ENCODE assay signal across 8 cellular contexts in genomic region chr1:36285450-36286101, GRCh38. TPM values are rescaled to one million over a fixed set of nuclear protein-coding genes. Genes with fewer than 3 reads are reported as not detected.
DNase-seq lines count a peak whose midpoint lies in the region; ATAC-seq and TF ChIP-seq lines count a peak whose summit lies in the region.

No MANE protein-coding gene starts in this region.

- peak overlapping the region; percentile 56 for H3K4me2 ChIP-seq in Karpas-422 (ENCODE audit: low read depth, low read length, poor library complexity, severe bottlenecking)
- H3K4me2 ChIP-seq in OCI-LY7 (ENCODE audit: low read length) = no peak overlapping the region
- no peak overlapping the region for H3K4me2 ChIP-seq in fibroblast of lung (ENCODE audit: extremely low read depth, insufficient read depth, low read length)
- no peak overlapping the region for H3K4me2 ChIP-seq in neural cell (ENCODE audit: low read length)

- no peak overlapping the region for H2AFZ ChIP-seq in Karpas-422 (ENCODE audit: low read length)
- H2AFZ ChIP-seq in OCI-LY7 (ENCODE audit: low read length) = no peak overlapping the region
- no peak overlapping the region for H2AFZ ChIP-seq in fibroblast of lung (ENCODE audit: low read length)
- H2AFZ ChIP-seq in neural cell (ENCODE audit: low read depth, low read length) = no peak overlapping the region

- POLR2A ChIA-PET in OCI-LY7 (lab: Charles Lee) = interaction anchor here (0.6 to 1.0 kb wide), 5 partner anchors 81 to 141 kb away, joined by 3 to 4 read pairs (median 3); no protein-coding TSS in a partner anchor

- H3K4me3 ChIP-seq in Karpas-422 (ENCODE audit: low read length) = no peak overlapping the region
- no peak overlapping the region for H3K4me3 ChIP-seq in OCI-LY7 (ENCODE audit: low read depth, low read length, poor library complexity, severe bottlenecking)
- no peak overlapping the region for H3K4me3 ChIP-seq in fibroblast of lung (replicated peaks in 1 of 4; ENCODE audit: control extremely low read depth in 1 of 4, insufficient read depth in 1 of 4, low read depth in 3 of 4, low read length in 4 of 4)
- H3K4me3 ChIP-seq in neural cell (ENCODE audit: low read length) = no peak overlapping the region

- H3K4me1 ChIP-seq in Karpas-422 (ENCODE audit: low read length) (peaks cover 37% of the 10 kb centered on the region), OCI-LY7 (ENCODE audit: insufficient read depth, low read length, poor library complexity, severe bottlenecking) (peaks cover 4% of the 10 kb centered on the region), fibroblast of lung (ENCODE audit: control insufficient read depth, extremely low read depth, insufficient read depth, low read length) (peaks cover 3% of the 10 kb centered on the region)

- no peak for TF ChIP-seq EP300 in neural cell (conservative IDR thresholded peaks at IDR 0.05; ENCODE audit: poor library complexity, severe bottlenecking)

- H3K27me3 ChIP-seq in Karpas-422 (ENCODE audit: low read length) = no peaks in the 10 kb centered on the region
- no peaks in the 10 kb centered on the region for H3K27me3 ChIP-seq in fibroblast of lung (ENCODE audit: control insufficient read depth, insufficient read depth, low read length)
- no peaks in the 10 kb centered on the region for H3K27me3 ChIP-seq in neural cell (ENCODE audit: insufficient read depth, low read depth, low read length)

- H3K27ac ChIP-seq in Karpas-422 (ENCODE audit: low read length) = peak overlapping the region; percentile 89
- H3K27ac ChIP-seq in OCI-LY7 (ENCODE audit: low read depth, low read length, poor library complexity, severe bottlenecking) = no peak overlapping the region
- H3K27ac ChIP-seq in fibroblast of lung (ENCODE audit: insufficient read depth, low read length) = no peak overlapping the region
- no peak overlapping the region for H3K27ac ChIP-seq in neural cell (ENCODE audit: low read length)

- H3K36me3 ChIP-seq in Karpas-422 (ENCODE audit: insufficient read depth, low read length) = peaks cover 39% of the 10 kb centered on the region
- H3K36me3 ChIP-seq in OCI-LY7 (ENCODE audit: insufficient read depth, low read length) = peaks cover 87% of the 10 kb centered on the region
- peaks cover 24% of the 10 kb centered on the region for H3K36me3 ChIP-seq in fibroblast of lung (ENCODE audit: control insufficient read depth, insufficient read depth, low read length)
- peaks cover 6% of the 10 kb centered on the region for H3K36me3 ChIP-seq in neural cell (ENCODE audit: insufficient read depth, low read length)

- no peaks in the 10 kb centered on the region for H3F3A ChIP-seq in neural cell (ENCODE audit: insufficient read depth, low read length, poor library complexity, severe bottlenecking)

- H3K9ac ChIP-seq in Karpas-422 (ENCODE audit: low read length) (no peak overlapping the region), fibroblast of lung (ENCODE audit: insufficient read depth, low read length) (no peak overlapping the region), neural cell (ENCODE audit: low read length) (no peak overlapping the region)

- no peaks in the 10 kb centered on the region for H3K27me3 Mint-ChIP-seq in activated T-cell treated with anti-CD3 and anti-CD28 coated beads, Interleukin-2, amount 50 U/mL, for 4 hours (ENCODE audit: low read depth)
- no peaks in the 10 kb centered on the region for H3K27me3 Mint-ChIP-seq in type B pancreatic cell

- H3K9me2 ChIP-seq in Karpas-422 (replicated peaks; ENCODE audit: insufficient read depth, low read length) (no peaks in the 10 kb centered on the region), OCI-LY7 (ENCODE audit: insufficient read depth, low read length) (no peaks in the 10 kb centered on the region), neural cell (ENCODE audit: insufficient read depth, low read length) (no peaks in the 10 kb centered on the region)

- no peaks in the 10 kb centered on the region for H3K9me3 Mint-ChIP-seq in activated T-cell treated with anti-CD3 and anti-CD28 coated beads, Interleukin-2, amount 50 U/mL, for 4 hours
- H3K9me3 Mint-ChIP-seq in type B pancreatic cell = no peaks in the 10 kb centered on the region

- CTCF ChIA-PET in OCI-LY7 (lab: Charles Lee; ENCODE audit: unreplicated experiment) = interaction anchor here (0.5 to 0.9 kb wide), 4 partner anchors 10 to 136 kb away, joined by 5 to 6 read pairs (median 6); partner anchors contain the start of gene TRAPPC3

- H3K9me3 ChIP-seq in Karpas-422 (ENCODE audit: low read length) = no peaks in the 10 kb centered on the region
- H3K9me3 ChIP-seq in OCI-LY7 (ENCODE audit: low read length) = no peaks in the 10 kb centered on the region
- H3K9me3 ChIP-seq in fibroblast of lung (ENCODE audit: control insufficient read depth, insufficient read depth, low read depth, low read length) = no peaks in the 10 kb centered on the region
- H3K9me3 ChIP-seq in neural cell (ENCODE audit: low read length) = no peaks in the 10 kb centered on the region

- peaks cover 46% of the 10 kb centered on the region for H3K36me3 Mint-ChIP-seq in activated T-cell treated with anti-CD3 and anti-CD28 coated beads, Interleukin-2, amount 50 U/mL, for 4 hours (ENCODE audit: insufficient read depth)
- H3K36me3 Mint-ChIP-seq in type B pancreatic cell = peaks cover 28% of the 10 kb centered on the region

- H3K27ac Mint-ChIP-seq in type B pancreatic cell = peak overlapping the region; percentile 82

- H3K79me2 ChIP-seq in Karpas-422 (ENCODE audit: low read length) (peaks cover 45% of the 10 kb centered on the region), OCI-LY7 (ENCODE audit: insufficient read depth, low read depth, low read length) (peaks cover 9% of the 10 kb centered on the region; the same call in 1 of the 2 replicates), fibroblast of lung (ENCODE audit: control insufficient read depth, insufficient read depth, low read length) (peaks cover 38% of the 10 kb centered on the region), neural cell (replicated peaks; ENCODE audit: insufficient read depth, low read length) (no peaks in the 10 kb centered on the region)

- DNase-seq in DMS53 (lab: John Stamatoyannopoulos, UW) (peak; percentile 87), Karpas-422 (peak; percentile 95), OCI-LY7 (ENCODE audit: low spot score) (peak; percentile 88), fibroblast of lung (ENCODE audit: low read depth in 2 of 2) (peak; percentile 84 to 94), type B pancreatic cell (ENCODE audit: extremely low spot score, unreplicated experiment) (no peak)
- DNase-seq in activated T-cell treated with anti-CD3 and anti-CD28 coated beads, Interleukin-2, amount 50 U/mL, for 4 hours = peak; percentile 53

- peak; percentile 85 for TF ChIP-seq RAD21 in neural cell (conservative IDR thresholded peaks at IDR 0.05)

- intact Hi-C loops in OCI-LY7 (cut with micrococcal nuclease; ENCODE audit: unreplicated experiment) = loop anchor here (1.0 kb wide), 3 partner anchors 97 to 185 kb away; partner anchors contain the start of gene TRAPPC3

- BruUV-seq in OCI-LY7 (replicated peaks; lab: Mats Ljungman, UMichigan) = no TSS peak

- ATAC-seq in activated T-cell treated with anti-CD3 and anti-CD28 coated beads, Interleukin-2, amount 50 U/mL, for 4 hours = peak; percentile 79 to 86
- ATAC-seq in GM19397 (IDR thresholded peaks at IDR 0.05; ENCODE audit: unreplicated experiment) = no peak

- H4K20me1 ChIP-seq in Karpas-422 (ENCODE audit: insufficient read depth, low read depth, low read length) (no peaks in the 10 kb centered on the region), OCI-LY7 (ENCODE audit: insufficient read depth, low read length) (0 out of 2 replicates have a peak, but pooled peaks cover 5% of the 10 kb centered on the region), fibroblast of lung (ENCODE audit: control insufficient read depth, extremely low read depth, insufficient read depth, low read length) (no peaks in the 10 kb centered on the region), neural cell (ENCODE audit: insufficient read depth) (no peaks in the 10 kb centered on the region)

- TF ChIP-seq CTCF in OCI-LY7 (conservative IDR thresholded peaks at IDR 0.05; ENCODE audit: low read length) = peak; percentile 96
- TF ChIP-seq CTCF in fibroblast of lung (conservative IDR thresholded peaks at IDR 0.05 in 1 of 2, IDR thresholded peaks at IDR 0.05 in 1 of 2; ENCODE audit: low read depth in 1 of 2, low read length in 2 of 2) = peak; percentile 68 to 73
- TF ChIP-seq CTCF in neural cell (IDR thresholded peaks at IDR 0.05; ENCODE audit: poor library complexity, severe bottlenecking) = peak; percentile 84
- peak; percentile 91 for TF ChIP-seq CTCF in type B pancreatic cell (conservative IDR thresholded peaks at IDR 0.05)

- peaks cover 27% of the 10 kb centered on the region for H3K4me1 Mint-ChIP-seq in activated T-cell treated with anti-CD3 and anti-CD28 coated beads, Interleukin-2, amount 50 U/mL, for 4 hours (ENCODE audit: low read depth)
- H3K4me1 Mint-ChIP-seq in type B pancreatic cell (ENCODE audit: unreplicated experiment) = peaks cover 18% of the 10 kb centered on the region

- H3K4me3 Mint-ChIP-seq in activated T-cell treated with anti-CD3 and anti-CD28 coated beads, Interleukin-2, amount 50 U/mL, for 4 hours = no peak overlapping the region
- H3K4me3 Mint-ChIP-seq in type B pancreatic cell = no peak overlapping the region

TF ChIP-seq in neural cell, 6 proteins besides CTCF, POLR2A, EP300 and RAD21:
- TF ChIP-seq SMC3 (conservative IDR thresholded peaks at IDR 0.05; ENCODE audit: poor library complexity) (peak; percentile 87), TAF1 (IDR thresholded peaks at IDR 0.05; ENCODE audit: low read depth) (no peak)
TF ChIP-seq in neural cell: peak in this region for 1.

RNA-seq across cellular contexts. Expression of gene SH3D21, which starts 20.6 kb away (rescaled TPM):
- 8.2 and 16.4 TPM in 2 replicates for total RNA-seq in Karpas-422 (2014; rRNA removed; shearing (Covaris generic); ENCODE audit: low replicate concordance)
- 15.2 and 16.4 TPM in 2 replicates for total RNA-seq in OCI-LY7 (2014; rRNA removed; shearing (Covaris generic))
- 10.6 and 16.7 TPM in 2 replicates for total RNA-seq in OCI-LY7 (2022)
- 1 to 10 TPM; 1.7 to 5.6 (median 2.3) TPM for total RNA-seq in activated T-cell treated with anti-CD3 and anti-CD28 coated beads, Interleukin-2, amount 50 U/mL, for 4 hours
- total RNA-seq in fibroblast of lung = 2.8 and 3.3 TPM in 2 replicates
- 1.1 and 1.9 TPM in 2 replicates for polyA plus RNA-seq in fibroblast of lung
- polyA plus RNA-seq in fibroblast of lung (2012) = 2.0 and 3.7 TPM in 2 replicates
- polyA minus RNA-seq in fibroblast of lung (ENCODE audit: low replicate concordance) = 1.3 and 1.7 TPM in 2 replicates
- 2.6 and 2.8 TPM in 2 replicates for polyA plus RNA-seq in neural cell
- 1.9 and 2.3 TPM in 2 replicates for polyA minus RNA-seq in neural cell
- 15.7 and 32.5 TPM in 2 replicates for total RNA-seq in type B pancreatic cell (ENCODE audit: low replicate concordance)

RNA-seq across cellular contexts. Expression of gene EVA1B, which starts 37.9 kb away (rescaled TPM):
- total RNA-seq in Karpas-422 (2014; rRNA removed; shearing (Covaris generic); ENCODE audit: low replicate concordance) = 0.75 and 7.1 TPM in 2 replicates
- total RNA-seq in OCI-LY7 (2014; rRNA removed; shearing (Covaris generic)) = 0.57 and 2.0 TPM in 2 replicates
- total RNA-seq in OCI-LY7 (2022) (0.84 and 0.96 TPM in 2 replicates), fibroblast of lung (199 and 248 TPM in 2 replicates), type B pancreatic cell (ENCODE audit: low replicate concordance) (23.3 and 39.5 TPM in 2 replicates)
- 1 to 10 TPM; 2.2 to 5.5 (median 4.5) TPM for total RNA-seq in activated T-cell treated with anti-CD3 and anti-CD28 coated beads, Interleukin-2, amount 50 U/mL, for 4 hours
- polyA plus RNA-seq in fibroblast of lung (22.7 and 27.1 TPM in 2 replicates), neural cell (0.25 and 2.1 TPM in 2 replicates)
- polyA plus RNA-seq in fibroblast of lung (2012) = 104 and 144 TPM in 2 replicates
- polyA minus RNA-seq in fibroblast of lung (ENCODE audit: low replicate concordance) (8.9 and 15.9 TPM in 2 replicates), neural cell (not detected in 2 replicates)
